8 cellular contexts compared by ENCODE assay signal in genomic region chr4:183100298-183100599, GRCh38. TPM values are rescaled to one million over a fixed set of nuclear protein-coding genes. Genes with fewer than 3 reads are reported as not detected.
DNase-seq lines count a peak whose midpoint lies in the region; ATAC-seq, FAIRE-seq and TF ChIP-seq lines count a peak whose summit lies in the region.

No MANE protein-coding gene starts in this region.

- no peak overlapping the region for H3K27ac Mint-ChIP-seq in activated CD4-positive, alpha-beta memory T cell treated with anti-CD3 and anti-CD28 coated beads for 36 hours
- no peak overlapping the region for H3K27ac Mint-ChIP-seq in activated CD4-positive, alpha-beta memory T cell treated with anti-CD3 and anti-CD28 coated beads, Interleukin-2, amount 10 ng/mL, durations not matched to agents 7 days and 5 days
- H3K27ac Mint-ChIP-seq in T-helper 2 cell treated with Interferon-gamma antibody and Interleukin-4, amounts not matched to agents 5 μg/mL and 100 μg/mL, for 36 hours: no peak overlapping the region

- CTCF ChIA-PET in activated CD4-positive, alpha-beta memory T cell treated with anti-CD3 and anti-CD28 coated beads for 36 hours (lab: Charles Lee): interaction anchor here (1.2 kb wide), 1 partner anchor 27 kb away, joined by 3 read pairs; no protein-coding TSS in a partner anchor
- CTCF ChIA-PET in activated CD4-positive, alpha-beta memory T cell treated with anti-CD3 and anti-CD28 coated beads, Interleukin-2, amount 10 ng/mL, durations not matched to agents 7 days and 5 days (lab: Charles Lee): interaction anchor here (1.0 to 1.9 kb wide), 2 partner anchors 162 kb away, joined by 3 to 6 read pairs; no protein-coding TSS in a partner anchor

- peak overlapping the region; percentile 37 for H3K4me3 Mint-ChIP-seq in activated CD4-positive, alpha-beta memory T cell treated with anti-CD3 and anti-CD28 coated beads for 36 hours
- H3K4me3 Mint-ChIP-seq in activated CD4-positive, alpha-beta memory T cell treated with anti-CD3 and anti-CD28 coated beads, Interleukin-2, amount 10 ng/mL, durations not matched to agents 7 days and 5 days: no peak overlapping the region
- no peak overlapping the region for H3K4me3 Mint-ChIP-seq in T-helper 2 cell treated with Interferon-gamma antibody and Interleukin-4, amounts not matched to agents 5 μg/mL and 100 μg/mL, for 36 hours

- H3K27me3 ChIP-seq in bronchial epithelial cell (ENCODE audit: control insufficient read depth, insufficient read depth, low read length) (no peaks in the 10 kb centered on the region), lung (ENCODE audit: control insufficient read depth, insufficient read depth) (no peaks in the 10 kb centered on the region), tibial artery (no peaks in the 10 kb centered on the region)

- no peaks in the 10 kb centered on the region for H3K36me3 ChIP-seq in bronchial epithelial cell (ENCODE audit: control insufficient read depth, insufficient read depth, low read length)
- no peaks in the 10 kb centered on the region for H3K36me3 ChIP-seq in lung (ENCODE audit: control insufficient read depth in 2 of 2, insufficient read depth in 2 of 2, low read length in 2 of 2)
- no peaks in the 10 kb centered on the region for H3K36me3 ChIP-seq in tibial artery

- peaks cover 5% of the 10 kb centered on the region for H3K4me1 Mint-ChIP-seq in activated CD4-positive, alpha-beta memory T cell treated with anti-CD3 and anti-CD28 coated beads for 36 hours (ENCODE audit: low read depth)
- peaks cover 4% of the 10 kb centered on the region for H3K4me1 Mint-ChIP-seq in activated CD4-positive, alpha-beta memory T cell treated with anti-CD3 and anti-CD28 coated beads, Interleukin-2, amount 10 ng/mL, durations not matched to agents 7 days and 5 days
- H3K4me1 Mint-ChIP-seq in T-helper 2 cell treated with Interferon-gamma antibody and Interleukin-4, amounts not matched to agents 5 μg/mL and 100 μg/mL, for 36 hours (ENCODE audit: low read depth): no peaks in the 10 kb centered on the region

- peaks cover 0 to 3% of the 10 kb centered on the region in 2 donors for H3K9me3 ChIP-seq in lung (ENCODE audit: control insufficient read depth in 2 of 2, insufficient read depth in 1 of 2, low read length in 1 of 2)
- H3K9me3 ChIP-seq in tibial artery: no peaks in the 10 kb centered on the region

- ATAC-seq in lung (ENCODE audit: insufficient read depth, low FRiP score) (no peak), HG03095 (IDR thresholded peaks at IDR 0.05; ENCODE audit: unreplicated experiment) (no peak), HG03457 (IDR thresholded peaks at IDR 0.05; ENCODE audit: unreplicated experiment) (no peak)

- H3K4me3 ChIP-seq in bronchial epithelial cell (ENCODE audit: low read depth, low read length) (peak overlapping the region; percentile 77), lung (peak overlapping the region; percentile 96), tibial artery (peak overlapping the region; percentile 85 to 88)

- H3K27me3 Mint-ChIP-seq in activated CD4-positive, alpha-beta memory T cell treated with anti-CD3 and anti-CD28 coated beads for 36 hours: peaks cover 17% of the 10 kb centered on the region
- H3K27me3 Mint-ChIP-seq in activated CD4-positive, alpha-beta memory T cell treated with anti-CD3 and anti-CD28 coated beads, Interleukin-2, amount 10 ng/mL, durations not matched to agents 7 days and 5 days: peaks cover 46% of the 10 kb centered on the region
- H3K27me3 Mint-ChIP-seq in T-helper 2 cell treated with Interferon-gamma antibody and Interleukin-4, amounts not matched to agents 5 μg/mL and 100 μg/mL, for 36 hours (ENCODE audit: low read depth): peaks cover 54% of the 10 kb centered on the region

- peaks cover 5 to 7% of the 10 kb centered on the region in 2 donors for H3K4me1 ChIP-seq in lung (ENCODE audit: control insufficient read depth in 2 of 2, insufficient read depth in 2 of 2, low read length in 2 of 2)
- peaks cover 0 to 32% (median 9%) of the 10 kb centered on the region in 4 donors for H3K4me1 ChIP-seq in tibial artery

- DNase-seq in activated CD4-positive, alpha-beta memory T cell treated with anti-CD3 and anti-CD28 coated beads for 36 hours: no peak
- no peak for DNase-seq in activated CD4-positive, alpha-beta memory T cell treated with anti-CD3 and anti-CD28 coated beads, Interleukin-2, amount 10 ng/mL, durations not matched to agents 7 days and 5 days
- no peak for DNase-seq in bronchial epithelial cell (ENCODE audit: low read depth)
- no peak for DNase-seq in lung (ENCODE audit: low spot score)
- DNase-seq in tibial artery: no peak
- DNase-seq in T-helper 2 cell treated with Interferon-gamma antibody and Interleukin-4, amounts not matched to agents 5 μg/mL and 100 μg/mL, for 36 hours (ENCODE audit: low spot score): no peak

- no peaks in the 10 kb centered on the region for H3K9me3 Mint-ChIP-seq in activated CD4-positive, alpha-beta memory T cell treated with anti-CD3 and anti-CD28 coated beads for 36 hours
- H3K9me3 Mint-ChIP-seq in activated CD4-positive, alpha-beta memory T cell treated with anti-CD3 and anti-CD28 coated beads, Interleukin-2, amount 10 ng/mL, durations not matched to agents 7 days and 5 days: no peaks in the 10 kb centered on the region
- no peaks in the 10 kb centered on the region for H3K9me3 Mint-ChIP-seq in T-helper 2 cell treated with Interferon-gamma antibody and Interleukin-4, amounts not matched to agents 5 μg/mL and 100 μg/mL, for 36 hours

- TF ChIP-seq CTCF in bronchial epithelial cell (IDR thresholded peaks at IDR 0.05; ENCODE audit: insufficient read depth, low read length, severe bottlenecking): no peak
- no peak for TF ChIP-seq CTCF in lung (IDR thresholded peaks at IDR 0.05; ENCODE audit: control extremely low read depth, extremely low read depth)
- TF ChIP-seq CTCF in tibial artery (IDR thresholded peaks at IDR 0.05): no peak

- 37 to 56% methylated on average over 3 of the region's 3 CpGs for WGBS in lung, 2 donors

- POLR2A ChIA-PET in activated CD4-positive, alpha-beta memory T cell treated with anti-CD3 and anti-CD28 coated beads for 36 hours (lab: Charles Lee): no interaction called here
- POLR2A ChIA-PET in activated CD4-positive, alpha-beta memory T cell treated with anti-CD3 and anti-CD28 coated beads, Interleukin-2, amount 10 ng/mL, durations not matched to agents 7 days and 5 days (lab: Charles Lee): no interaction called here

- H3K27ac ChIP-seq in lung (ENCODE audit: low read depth in 1 of 2, low read length in 1 of 2) (peak overlapping the region; percentile 98 to 99), tibial artery (peak overlapping the region; percentile 95 to 98)

- FAIRE-seq in bronchial epithelial cell (lab: Jason Lieb, UNC): no peak

- intact Hi-C loops in activated CD4-positive, alpha-beta memory T cell treated with anti-CD3 and anti-CD28 coated beads for 36 hours (cut with micrococcal nuclease): no loop called here
- intact Hi-C loops in tibial artery (cut with DNase I; ENCODE audit: low total_unique reads): no loop called here

- H3K36me3 Mint-ChIP-seq in activated CD4-positive, alpha-beta memory T cell treated with anti-CD3 and anti-CD28 coated beads for 36 hours: no peaks in the 10 kb centered on the region
- H3K36me3 Mint-ChIP-seq in activated CD4-positive, alpha-beta memory T cell treated with anti-CD3 and anti-CD28 coated beads, Interleukin-2, amount 10 ng/mL, durations not matched to agents 7 days and 5 days (ENCODE audit: low read depth): no peaks in the 10 kb centered on the region
- no peaks in the 10 kb centered on the region for H3K36me3 Mint-ChIP-seq in T-helper 2 cell treated with Interferon-gamma antibody and Interleukin-4, amounts not matched to agents 5 μg/mL and 100 μg/mL, for 36 hours (ENCODE audit: low read depth)

RNA-seq across cellular contexts. Expression of gene WWC2, which starts 1.2 kb away (rescaled TPM):
- 1 to 10 TPM; 3.6 to 5.4 TPM for total RNA-seq in activated CD4-positive, alpha-beta memory T cell treated with anti-CD3 and anti-CD28 coated beads for 36 hours
- total RNA-seq in activated CD4-positive, alpha-beta memory T cell treated with anti-CD3 and anti-CD28 coated beads, Interleukin-2, amount 10 ng/mL, durations not matched to agents 7 days and 5 days: under 1 TPM; 0.23 to 0.28 TPM
- 13.2 and 13.4 TPM in 2 replicates for total RNA-seq in bronchial epithelial cell
- 100 to 1,000 TPM in 1 of 2 donors, 10 to 100 TPM in 1; 74.2 to 124 TPM for total RNA-seq in lung
- polyA plus RNA-seq in lung: 10 to 100 TPM; 15.6 to 16.3 TPM
